ENCODE assay signal across 13 cellular contexts in the genomic region with DNA sequence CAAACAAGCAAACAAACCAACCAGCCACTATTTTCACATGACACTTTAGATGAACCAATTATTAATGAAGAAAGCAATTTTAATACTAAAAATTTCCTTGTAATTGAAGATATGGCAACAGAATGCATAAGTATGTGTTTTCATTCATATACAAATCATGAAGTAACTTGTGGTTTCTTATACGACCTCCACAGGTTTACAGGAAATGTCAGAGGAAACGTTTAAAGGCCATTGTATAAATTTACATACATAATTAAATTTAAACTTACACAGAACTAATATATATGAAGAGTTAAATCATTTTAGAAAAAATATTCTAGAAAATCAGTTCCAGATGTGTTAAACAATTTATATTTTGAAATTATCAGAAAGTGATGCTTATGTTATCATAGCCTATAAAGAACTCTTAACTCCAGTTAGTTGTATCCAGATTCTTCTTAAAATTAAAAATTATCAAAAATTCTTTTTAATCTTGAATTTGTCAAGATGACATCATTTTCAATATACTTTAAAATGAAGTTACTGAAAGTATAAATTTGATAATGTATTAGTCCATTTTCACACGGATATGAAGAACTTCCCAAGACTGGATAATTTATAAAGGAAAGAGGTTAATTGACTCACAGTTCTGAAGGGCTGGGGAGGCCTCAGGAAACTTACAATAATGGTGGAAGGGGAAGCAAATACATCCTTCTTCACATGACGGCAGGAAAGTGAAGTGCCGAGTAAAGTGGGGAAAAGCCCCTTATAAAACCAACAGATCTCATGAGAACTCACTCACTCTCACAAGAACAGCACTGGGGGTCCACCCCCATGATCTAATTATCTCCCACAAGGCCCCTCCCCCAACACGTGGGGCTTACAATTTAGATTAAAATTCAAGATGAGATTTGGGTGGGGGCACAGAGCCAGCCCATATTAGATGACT.
DNase-seq lines count a peak whose midpoint lies in the region; ATAC-seq and FAIRE-seq lines count a peak whose summit lies in the region.
"Had no signal": no experiment of that assay in that cellular context is flagged by ENCODE, and none has a peak within 500 bp of the region (broad histone marks: within the 10 kb centered on the region; RNA-seq: fewer than 3 reads in every experiment).

No MANE protein-coding gene starts in this region.

- CTCF ChIA-PET in activated naive CD4-positive, alpha-beta T cell treated with anti-CD3 and anti-CD28 coated beads, Interleukin-2, amount 10 ng/mL, durations not matched to agents 7 days and 5 days (lab: Charles Lee) = interaction anchor here (1.3 kb wide), 1 partner anchor 121 kb away, joined by 3 read pairs; no protein-coding TSS in a partner anchor

- H3K36me3 Mint-ChIP-seq in activated naive CD4-positive, alpha-beta T cell treated with anti-CD3 and anti-CD28 coated beads, Interleukin-2, amount 10 ng/mL, durations not matched to agents 7 days and 5 days = no peaks in the 10 kb centered on the region
- no peaks in the 10 kb centered on the region for H3K36me3 Mint-ChIP-seq in stimulated activated effector memory CD8-positive, alpha-beta T cell treated with anti-CD3 and anti-CD28 coated beads, Interleukin-12 subunit alpha, Interleukin-12 subunit beta, amount 100 ng/mL, for 72 hours

- H3K4me3 ChIP-seq in Jurkat, Clone E6-1 (ENCODE audit: low read length) = no peak overlapping the region
- H3K4me3 ChIP-seq: cardiac muscle cell had no signal

- H3K27ac Mint-ChIP-seq in activated naive CD4-positive, alpha-beta T cell treated with anti-CD3 and anti-CD28 coated beads, Interleukin-2, amount 10 ng/mL, durations not matched to agents 7 days and 5 days = peak overlapping the region; percentile 74
- peak overlapping the region; percentile 69 for H3K27ac Mint-ChIP-seq in stimulated activated effector memory CD8-positive, alpha-beta T cell treated with anti-CD3 and anti-CD28 coated beads, Interleukin-12 subunit alpha, Interleukin-12 subunit beta, amount 100 ng/mL, for 72 hours

- H3K27me3 Mint-ChIP-seq in activated naive CD4-positive, alpha-beta T cell treated with anti-CD3 and anti-CD28 coated beads, Interleukin-2, amount 10 ng/mL, durations not matched to agents 7 days and 5 days = no peaks in the 10 kb centered on the region

- no peak for ATAC-seq in stimulated activated effector memory CD8-positive, alpha-beta T cell treated with anti-CD3 and anti-CD28 coated beads, Interleukin-12 subunit alpha, Interleukin-12 subunit beta, amount 100 ng/mL, for 72 hours
- no peak for ATAC-seq in HG03039 (IDR thresholded peaks at IDR 0.05; ENCODE audit: unreplicated experiment)

- H3K9me3 Mint-ChIP-seq in activated naive CD4-positive, alpha-beta T cell treated with anti-CD3 and anti-CD28 coated beads, Interleukin-2, amount 10 ng/mL, durations not matched to agents 7 days and 5 days = no peaks in the 10 kb centered on the region
- no peaks in the 10 kb centered on the region for H3K9me3 Mint-ChIP-seq in stimulated activated effector memory CD8-positive, alpha-beta T cell treated with anti-CD3 and anti-CD28 coated beads, Interleukin-12 subunit alpha, Interleukin-12 subunit beta, amount 100 ng/mL, for 72 hours
- H3K9me3 Mint-ChIP-seq: activated T-cell treated with anti-CD3 and anti-CD28 coated beads, Interleukin-2, amount 50 U/mL, for 4 hours had no signal

- peak; percentile 53 for FAIRE-seq in colon (lab: Jason Lieb, UNC)

- no peak for DNase-seq in activated naive CD4-positive, alpha-beta T cell treated with anti-CD3 and anti-CD28 coated beads, Interleukin-2, amount 10 ng/mL, durations not matched to agents 7 days and 5 days
- DNase-seq in activated naive CD4-positive, alpha-beta T cell treated with anti-CD3 and anti-CD28 coated beads, Interleukin-2, amount 50 U/mL, for 16 hours = no peak
- DNase-seq in Jurkat, Clone E6-1 (ENCODE audit: low read depth, low spot score) = peak; percentile 60
- no peak for DNase-seq in stimulated activated effector memory CD8-positive, alpha-beta T cell treated with anti-CD3 and anti-CD28 coated beads, Interleukin-12 subunit alpha, Interleukin-12 subunit beta, amount 100 ng/mL, for 72 hours (ENCODE audit: low spot score in 2 of 2)
- DNase-seq in GM19240 (ENCODE audit: insufficient read length, low spot score) = no peak
- DNase-seq in 8988T = no peak
- DNase-seq: activated T-cell treated with anti-CD3 and anti-CD28 coated beads, Interleukin-2, amount 50 U/mL, for 4 hours; mesendoderm; NCI-H1105; stimulated activated naive CD4-positive, alpha-beta T cell treated with Interleukin-2 at 50 U/mL for 16 hours had no signal

- H3K4me3 Mint-ChIP-seq in activated naive CD4-positive, alpha-beta T cell treated with anti-CD3 and anti-CD28 coated beads, Interleukin-2, amount 10 ng/mL, durations not matched to agents 7 days and 5 days = no peak overlapping the region
- peak overlapping the region; percentile 38 for H3K4me3 Mint-ChIP-seq in stimulated activated effector memory CD8-positive, alpha-beta T cell treated with anti-CD3 and anti-CD28 coated beads, Interleukin-12 subunit alpha, Interleukin-12 subunit beta, amount 100 ng/mL, for 72 hours
- H3K4me3 Mint-ChIP-seq: activated T-cell treated with anti-CD3 and anti-CD28 coated beads, Interleukin-2, amount 50 U/mL, for 4 hours had no signal

- peaks cover 32% of the 10 kb centered on the region for H3K4me1 Mint-ChIP-seq in activated naive CD4-positive, alpha-beta T cell treated with anti-CD3 and anti-CD28 coated beads, Interleukin-2, amount 10 ng/mL, durations not matched to agents 7 days and 5 days
- peaks cover 31% of the 10 kb centered on the region for H3K4me1 Mint-ChIP-seq in stimulated activated effector memory CD8-positive, alpha-beta T cell treated with anti-CD3 and anti-CD28 coated beads, Interleukin-12 subunit alpha, Interleukin-12 subunit beta, amount 100 ng/mL, for 72 hours
